ENCODE assay signal across 13 cellular contexts in the genomic region with DNA sequence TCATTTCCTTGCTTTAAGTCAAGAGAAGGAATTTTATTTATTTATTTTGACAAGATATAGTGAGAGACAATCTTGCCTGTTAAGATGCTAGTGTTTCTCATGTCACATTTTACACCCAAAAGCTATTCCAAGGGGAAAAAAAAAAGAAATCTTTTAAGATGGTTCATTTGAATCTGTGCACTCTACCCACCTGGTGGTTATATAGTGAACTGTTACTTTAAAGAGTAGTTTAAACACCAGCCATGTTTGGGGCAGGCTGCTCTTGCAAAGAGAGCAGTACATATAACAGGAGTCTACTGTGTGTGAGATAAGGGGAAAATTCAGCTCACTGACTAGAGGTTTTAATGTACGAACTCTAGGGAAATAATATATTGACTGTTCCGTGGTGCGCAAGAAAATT. TPM values are rescaled to one million over a fixed set of nuclear protein-coding genes. Genes with fewer than 3 reads are reported as not detected.
A peak's percentile ranks its signal among the peaks of the same experiment; 100 is the strongest.
DNase-seq lines count a peak whose midpoint lies in the region; ATAC-seq, FAIRE-seq and TF ChIP-seq lines count a peak whose summit lies in the region.
"Had no signal": no experiment of that assay in that cellular context is flagged by ENCODE, and none has a peak within 500 bp of the region (broad histone marks: within the 10 kb centered on the region; RNA-seq: fewer than 3 reads in every experiment).

No MANE protein-coding gene starts in this region.

- POLR2A ChIA-PET in PC-9 (lab: Charles Lee; ENCODE audit: unreplicated experiment) = no interaction called here

- no peaks in the 10 kb centered on the region for H3K9me2 ChIP-seq in PC-9 (ENCODE audit: insufficient read depth)

- 80 to 91% (median 86%) methylated on average over 3 of the region's 3 CpGs for WGBS in small intestine, 3 donors

- H3K36me3 ChIP-seq in PC-9 (ENCODE audit: low read depth) (no peaks in the 10 kb centered on the region), small intestine (ENCODE audit: control insufficient read depth in 2 of 2, insufficient read depth in 2 of 2, low read length in 2 of 2) (no peaks in the 10 kb centered on the region)
- H3K36me3 ChIP-seq: pancreas had no signal

- H3K27me3 ChIP-seq in PC-9 (ENCODE audit: insufficient read depth, low read depth) (peaks cover 58% of the 10 kb centered on the region), small intestine (ENCODE audit: control insufficient read depth in 2 of 2, insufficient read depth in 2 of 2, low read length in 2 of 2) (peaks cover 0 to 13% of the 10 kb centered on the region in 2 donors)

- FAIRE-seq in frontal cortex (lab: Jason Lieb, UNC) = no peak
- FAIRE-seq in small intestine (lab: Jason Lieb, UNC) = no peak
- FAIRE-seq: pancreas had no signal

- no peaks in the 10 kb centered on the region for H3K79me2 ChIP-seq in PC-9 (ENCODE audit: low read depth)

- H3K9me3 ChIP-seq in PC-9 (ENCODE audit: insufficient read depth, low read depth) (no peaks in the 10 kb centered on the region), small intestine (ENCODE audit: control insufficient read depth, low read depth) (no peaks in the 10 kb centered on the region)
- H3K9me3 ChIP-seq: pancreas had no signal

- peak; percentile 10 for DNase-seq in NCI-H1105 treated with DMSO at 0.1 percent for 48 hours (lab: John Stamatoyannopoulos, UW)
- DNase-seq in PC-9 = no peak
- peak; percentile 4 for DNase-seq in iris pigment epithelial cell (ENCODE audit: low read depth)
- DNase-seq in NCI-H2029 treated with DMSO at 0.1 percent for 48 hours (lab: John Stamatoyannopoulos, UW) = no peak
- no peak for DNase-seq in frontal cortex (ENCODE audit: low spot score in 2 of 2)
- no peak for DNase-seq in AG20443 (ENCODE audit: low spot score)
- no peak for DNase-seq in small intestine
- DNase-seq: activated CD8-positive, alpha-beta T cell treated with anti-CD3 and anti-CD28 coated beads for 36 hours; NCI-H2029; stimulated activated CD4-positive, alpha-beta T cell treated with anti-CD3 and anti-CD28 coated beads, Interleukin-4, amount 100 ng/mL, for 4 hours had no signal

- H3K27ac ChIP-seq in PC-9 (no peak overlapping the region), small intestine (ENCODE audit: low read depth in 1 of 2, low read length in 1 of 2) (no peak overlapping the region)
- H3K27ac ChIP-seq: pancreas had no signal

- H3K4me1 ChIP-seq in PC-9 (replicated peaks; ENCODE audit: insufficient read depth) = no peaks in the 10 kb centered on the region
- H3K4me1 ChIP-seq in small intestine (ENCODE audit: control insufficient read depth in 2 of 2, insufficient read depth in 1 of 2, low read depth in 1 of 2, low read length in 1 of 2) = no peaks in the 10 kb centered on the region
- H3K4me1 ChIP-seq: pancreas had no signal

- TF ChIP-seq CTCF in PC-9 (conservative IDR thresholded peaks at IDR 0.05) = 0 out of 2 replicates have a peak, but pooled peaks have one; percentile 44

- H3K4me3 ChIP-seq in PC-9 (no peak overlapping the region), small intestine (ENCODE audit: low read depth in 1 of 2, low read length in 2 of 2) (no peak overlapping the region)
- H3K4me3 ChIP-seq: pancreas had no signal

- H3K4me2 ChIP-seq in PC-9 = no peak overlapping the region

- H4K20me1 ChIP-seq in PC-9 (ENCODE audit: insufficient read depth) = no peaks in the 10 kb centered on the region

- BruUV-seq in PC-9 (replicated peaks; lab: Mats Ljungman, UMichigan) = no TSS peak

- ATAC-seq in GM18498 (IDR thresholded peaks at IDR 0.05; ENCODE audit: unreplicated experiment) = peak; percentile 62
- ATAC-seq: activated CD8-positive, alpha-beta T cell treated with anti-CD3 and anti-CD28 coated beads for 36 hours had no signal

- intact Hi-C loops in PC-9 (cut with micrococcal nuclease; ENCODE audit: unreplicated experiment) = no loop called here

- CTCF ChIA-PET in PC-9 (lab: Charles Lee) = no interaction called here

- H3F3A ChIP-seq in PC-9 (ENCODE audit: insufficient read depth, low read depth) = no peaks in the 10 kb centered on the region

- no peak overlapping the region for H2AFZ ChIP-seq in PC-9

RNA-seq across cellular contexts. Expression of a gene that starts 3.3 kb away (rescaled TPM):
- total RNA-seq in PC-9 (2021) (not detected in 2 replicates), frontal cortex (137 TPM)
- 1 to 10 TPM in 1 of 3 donors, not detected in 2; 7.5 TPM for polyA plus RNA-seq in small intestine
- total RNA-seq: activated CD8-positive, alpha-beta T cell treated with anti-CD3 and anti-CD28 coated beads for 36 hours; lung microvascular endothelial cell had no signal

Comparison
In these comparisons a context has a peak if more than half of its experiments do, and no peak if none do; other contexts are left out.
1. DNase-seq: peak in NCI-H1105 treated with DMSO at 0.1 percent for 48 hours (single experiment) and iris pigment epithelial cell (single experiment); none in PC-9 (0 of 2), NCI-H2029 treated with DMSO at 0.1 percent for 48 hours (single experiment), frontal cortex (0 of 2), AG20443 (single experiment) and small intestine (single experiment).
2. RNA of a gene that starts 3.3 kb away (total RNA-seq): 137 TPM in frontal cortex (single experiment); not detected in PC-9; every median in the first group is over 100 times any median in the second.